Comparison of ENCODE assay signal across 13 cellular contexts in genomic region chr4:2432991-2433530, GRCh38. TPM values are rescaled to one million over a fixed set of nuclear protein-coding genes. Genes with fewer than 3 reads are reported as not detected.
DNase-seq lines count a peak whose midpoint lies in the region; ATAC-seq and TF ChIP-seq lines count a peak whose summit lies in the region.
"Had no signal": no experiment of that assay in that cellular context is flagged by ENCODE, and none has a peak within 500 bp of the region (broad histone marks: within the 10 kb centered on the region; RNA-seq: fewer than 3 reads in every experiment).

No MANE protein-coding gene starts in this region.

- H3K27ac ChIP-seq in VCaP (peak overlapping the region; percentile 40; the same call in 1 of the 2 replicates), heart right ventricle (no peak overlapping the region)
- H3K27ac ChIP-seq: breast epithelium, right lobe of liver, vagina had no signal

- no peak overlapping the region for H3K4me3 Mint-ChIP-seq in Calu3 (ENCODE audit: low read depth, unreplicated experiment)

- H3K9me3 Mint-ChIP-seq in Calu3 (ENCODE audit: low read depth, unreplicated experiment), result no peaks in the 10 kb centered on the region

- peaks cover 0 to 3% (median 0%) of the 10 kb centered on the region in 7 donors for H3K27me3 ChIP-seq in heart right ventricle
- H3K27me3 ChIP-seq: right lobe of liver, vagina had no signal

- no peaks in the 10 kb centered on the region for H3K4me1 Mint-ChIP-seq in Calu3 (ENCODE audit: low read depth, unreplicated experiment)

- peak in 6 of 8 donors; percentile 20 to 73 (median 62) for ATAC-seq in heart right ventricle
- ATAC-seq in HG03025 (IDR thresholded peaks at IDR 0.05; ENCODE audit: low FRiP score, unreplicated experiment), result no peak
- ATAC-seq: Panc1, right lobe of liver had no signal

- no peak overlapping the region for H3K4me3 ChIP-seq in heart right ventricle
- H3K4me3 ChIP-seq: breast epithelium, right lobe of liver, vagina had no signal

- intact Hi-C loops in heart right ventricle (cut with DNase I) (loop anchor here in 2 of 10 donors (10.0 kb wide), 2 partner anchors 208 to 218 kb away; no protein-coding TSS in a partner anchor), Calu3 (cut with micrococcal nuclease; ENCODE audit: unreplicated experiment) (no loop called here)

- CTCF ChIA-PET in Calu3 (lab: Charles Lee), result interaction anchor here (0.6 kb wide), 1 partner anchor 189 kb away, joined by 4 read pairs; no protein-coding TSS in a partner anchor

- peaks cover 0 to 9% (median 0%) of the 10 kb centered on the region in 11 donors for H3K9me3 ChIP-seq in heart right ventricle
- H3K9me3 ChIP-seq: vagina had no signal

- WGBS in heart right ventricle, 2 donors, result 71 to 75% methylated on average over 20 of the region's 20 CpGs

- BruUV-seq in Calu3 (replicated peaks; lab: Mats Ljungman, UMichigan), result no TSS peak

- H3K36me3 Mint-ChIP-seq in Calu3 (ENCODE audit: insufficient read depth, unreplicated experiment), result no peaks in the 10 kb centered on the region

- TF ChIP-seq CTCF in VCaP (conservative IDR thresholded peaks at IDR 0.05), result no peak
- no peak for TF ChIP-seq CTCF in heart right ventricle (IDR thresholded peaks at IDR 0.05)
- TF ChIP-seq CTCF in Calu3 (IDR thresholded peaks at IDR 0.05; ENCODE audit: unreplicated experiment), result no peak

- H3K36me3 ChIP-seq in heart right ventricle, result no peaks in the 10 kb centered on the region
- H3K36me3 ChIP-seq: breast epithelium, right lobe of liver, vagina had no signal

- no peak overlapping the region for H3K27ac Mint-ChIP-seq in Calu3 (ENCODE audit: unreplicated experiment)

- DNase-seq in H4 (ENCODE audit: low spot score) (peak; percentile 44), heart right ventricle (no peak), putamen (ENCODE audit: low spot score) (peak; percentile 86), NCI-H510A treated with DMSO at 0.1 percent for 48 hours (lab: John Stamatoyannopoulos, UW) (no peak), Calu3 (no peak)
- no peak for DNase-seq in activated effector memory CD4-positive, alpha-beta T cell treated with anti-CD3 and anti-CD28 coated beads, Interleukin-2, amount 50 U/mL, for 16 hours

- peaks cover 29% of the 10 kb centered on the region for H3K27me3 Mint-ChIP-seq in Calu3 (ENCODE audit: unreplicated experiment)

- H3K4me1 ChIP-seq in heart right ventricle, result no peaks in the 10 kb centered on the region
- H3K4me1 ChIP-seq: breast epithelium, right lobe of liver, vagina had no signal

RNA-seq across cellular contexts. Expression of gene CFAP99, which starts 14.3 kb away (rescaled TPM):
- not detected in 2 replicates for total RNA-seq in H4 (2014; rRNA removed; shearing (Covaris generic))
- not detected for total RNA-seq in heart right ventricle
- not detected for polyA plus RNA-seq in heart right ventricle
- 0.32 TPM in 1 of 2 replicates, not detected in the other for total RNA-seq in Calu3 (2022)
- total RNA-seq: lung microvascular endothelial cell, vagina had no signal

RNA-seq across cellular contexts. Expression of gene ZFYVE28, which starts 14.6 kb away (rescaled TPM):
- 1.9 and 2.7 TPM in 2 replicates for total RNA-seq in H4 (2014; rRNA removed; shearing (Covaris generic))
- total RNA-seq in heart right ventricle (1 to 10 TPM; 2.3 to 9.9 (median 3.3) TPM), Calu3 (2022) (1.2 and 2.4 TPM in 2 replicates)
- polyA plus RNA-seq in heart right ventricle, result 1 to 10 TPM; 3.3 to 6.3 TPM

RNA-seq across cellular contexts. Expression of gene RNF4, which starts 35.8 kb away (rescaled TPM):
- 72.9 and 126 TPM in 2 replicates for total RNA-seq in H4 (2014; rRNA removed; shearing (Covaris generic))
- total RNA-seq in heart right ventricle (10 to 100 TPM; 27.4 to 42.1 (median 30.6) TPM), Calu3 (2022) (45.6 and 55.6 TPM in 2 replicates)
- polyA plus RNA-seq in heart right ventricle, result 10 to 100 TPM; 13.4 to 19.3 TPM

Comparison
In these comparisons a context has a peak if more than half of its experiments do, and no peak if none do; other contexts are left out.
1. DNase-seq: peak in H4 (single experiment) and putamen (single experiment); none in heart right ventricle (0 of 2), activated effector memory CD4-positive, alpha-beta T cell treated with anti-CD3 and anti-CD28 coated beads, Interleukin-2, amount 50 U/mL, for 16 hours (single experiment), NCI-H510A treated with DMSO at 0.1 percent for 48 hours (single experiment) and Calu3 (single experiment).